Comparison of ENCODE assay signal across 19 cellular contexts in genomic region chrX:104105863-104106262, GRCh38. TPM values are rescaled to one million over a fixed set of nuclear protein-coding genes. Genes with fewer than 3 reads are reported as not detected.
DNase-seq lines count a peak whose midpoint lies in the region; ATAC-seq and TF ChIP-seq lines count a peak whose summit lies in the region.
"Had no signal": no experiment of that assay in that cellular context is flagged by ENCODE, and none has a peak within 500 bp of the region (broad histone marks: within the 10 kb centered on the region; RNA-seq: fewer than 3 reads in every experiment).

No MANE protein-coding gene starts in this region.

- H3K4me3 ChIP-seq in right cardiac atrium (ENCODE audit: low read length) (no peak overlapping the region), thyroid gland (replicated peaks in 1 of 3) (no peak overlapping the region)
- H3K4me3 ChIP-seq: MG63, Peyer's patch had no signal

- intact Hi-C loops in right cardiac atrium (cut with DNase I) (no loop called here), thyroid gland (cut with DNase I) (no loop called here)

- H3K27ac ChIP-seq in right cardiac atrium (ENCODE audit: low read length): no peak overlapping the region
- no peak overlapping the region for H3K27ac ChIP-seq in thyroid gland
- H3K27ac ChIP-seq: 22Rv1, Peyer's patch had no signal

- peak; percentile 40 to 62 for ATAC-seq in right cardiac atrium
- ATAC-seq in HG03135 (IDR thresholded peaks at IDR 0.05; ENCODE audit: unreplicated experiment): no peak
- ATAC-seq in HG02759 (IDR thresholded peaks at IDR 0.05; ENCODE audit: unreplicated experiment): no peak
- ATAC-seq in HG03442 (IDR thresholded peaks at IDR 0.05; ENCODE audit: unreplicated experiment): no peak

- no peaks in the 10 kb centered on the region for H3K9me3 ChIP-seq in right cardiac atrium (ENCODE audit: control insufficient read depth, low read length)
- H3K9me3 ChIP-seq in thyroid gland: no peaks in the 10 kb centered on the region
- H3K9me3 ChIP-seq: BE2C, MG63, Peyer's patch had no signal

- H3K27me3 ChIP-seq in right cardiac atrium (ENCODE audit: control insufficient read depth, insufficient read depth): no peaks in the 10 kb centered on the region
- no peaks in the 10 kb centered on the region for H3K27me3 ChIP-seq in thyroid gland
- H3K27me3 ChIP-seq: BE2C, MG63, Peyer's patch had no signal

- peak; percentile 6 for DNase-seq in DMS 273 (lab: John Stamatoyannopoulos, UW; ENCODE audit: unreplicated experiment)
- DNase-seq in DMS 273 treated with DMSO at 0.1 percent for 48 hours (lab: John Stamatoyannopoulos, UW): no peak
- peak in 1 of 3 donors; percentile 46 for DNase-seq in right cardiac atrium
- DNase-seq in thyroid gland: peak; percentile 8 to 22
- DNase-seq: BE2C, DMS153, MG63, NCI-H1105, NCI-H1694, NCI-H510A treated with DMSO at 0.1 percent for 48 hours, NCI-H82, Peyer's patch, SHP77 had no signal

- no peak for TF ChIP-seq POLR2A in thyroid gland (IDR thresholded peaks at IDR 0.05)

- no peaks in the 10 kb centered on the region for H3K27me3 Mint-ChIP-seq in brain

- H3K4me3 Mint-ChIP-seq in brain: peak overlapping the region in 4 of 5 experiments; percentile 4 to 32 (median 8)

- peak overlapping the region; percentile 69 to 90 (median 81) for H3K27ac Mint-ChIP-seq in brain

- no peaks in the 10 kb centered on the region for H3K36me3 Mint-ChIP-seq in brain

- WGBS in right cardiac atrium: 36% methylated on average over 5 of the region's 5 CpGs
- 41 to 67% methylated on average over 4 to 5 of the region's 5 CpGs for WGBS in thyroid gland, 2 donors

- TF ChIP-seq CTCF in brain (conservative IDR thresholded peaks at IDR 0.05): no peak
- TF ChIP-seq CTCF in thyroid gland (IDR thresholded peaks at IDR 0.05): no peak

- H3K9me3 Mint-ChIP-seq in brain: peaks cover 0 to 3% (median 0%) of the 10 kb centered on the region in 5 experiments

- peaks cover 28% of the 10 kb centered on the region for H3K4me1 Mint-ChIP-seq in brain

- H3K36me3 ChIP-seq in thyroid gland: no peaks in the 10 kb centered on the region
- H3K36me3 ChIP-seq: BE2C, MG63, Peyer's patch had no signal

- H3K4me1 ChIP-seq in right cardiac atrium (ENCODE audit: control insufficient read depth, insufficient read depth, low read length) (no peaks in the 10 kb centered on the region), thyroid gland (no peaks in the 10 kb centered on the region)
- H3K4me1 ChIP-seq: BE2C, Peyer's patch had no signal

RNA-seq across cellular contexts. Expression of gene ZCCHC18, which starts 6.5 kb away (rescaled TPM):
- polyA plus RNA-seq in brain (ENCODE audit: insufficient read depth, low read depth, low replicate concordance) (4.3 TPM), right cardiac atrium (0.70 TPM)
- total RNA-seq in right cardiac atrium (1 to 10 TPM in 2 of 4 donors, under 1 TPM in 2; 0.49 to 1.6 (median 0.98) TPM), thyroid gland (under 1 TPM in 2 of 4 donors, not detected in 2; 0.21 to 0.67 TPM)
- total RNA-seq: HT-29 had no signal

RNA-seq across cellular contexts. Expression of gene TMSB15C, which starts 29.8 kb away (rescaled TPM):
- polyA plus RNA-seq in brain (ENCODE audit: insufficient read depth, low read depth, low replicate concordance) (3.7 TPM), right cardiac atrium (0.52 TPM)
- total RNA-seq in right cardiac atrium (1 to 10 TPM in 2 of 4 donors, under 1 TPM in 2; 0.40 to 1.4 (median 0.99) TPM), thyroid gland (1 to 10 TPM in 1 of 4 donors, under 1 TPM in 3; 0.45 to 1.0 (median 0.65) TPM)
- total RNA-seq: HT-29 had no signal

RNA-seq across cellular contexts. Expression of gene SLC25A53, which starts 50.9 kb away (rescaled TPM):
- polyA plus RNA-seq in brain (ENCODE audit: insufficient read depth, low read depth, low replicate concordance): 5.6 TPM
- 10 to 100 TPM; 10.2 to 14.7 (median 12.8) TPM for total RNA-seq in right cardiac atrium
- polyA plus RNA-seq in right cardiac atrium: 7.8 TPM
- total RNA-seq in thyroid gland: 10 to 100 TPM; 13.3 to 25.7 (median 21.6) TPM

Comparison
In these comparisons a context has a peak if more than half of its experiments do, and no peak if none do; other contexts are left out.
1. ATAC-seq: peak in right cardiac atrium (2 of 2); none in HG03135 (single experiment), HG02759 (single experiment) and HG03442 (single experiment).